Comparison of ENCODE assay signal across 11 cellular contexts in genomic region chr6:2845880-2846208, GRCh38. TPM values are rescaled to one million over a fixed set of nuclear protein-coding genes. Genes with fewer than 3 reads are reported as not detected.
DNase-seq lines count a peak whose midpoint lies in the region; ATAC-seq, FAIRE-seq and TF ChIP-seq lines count a peak whose summit lies in the region.
"Had no signal": no experiment of that assay in that cellular context is flagged by ENCODE, and none has a peak within 500 bp of the region (broad histone marks: within the 10 kb centered on the region; RNA-seq: fewer than 3 reads in every experiment).

No MANE protein-coding gene starts in this region.

- H3K4me1 ChIP-seq in SJSA1 (replicated peaks) = peaks cover 51% of the 10 kb centered on the region
- H3K4me1 ChIP-seq in endothelial cell of umbilical vein (ENCODE audit: control insufficient read depth, extremely low read depth, insufficient read depth, low read length) = peaks cover 29% of the 10 kb centered on the region

- peak overlapping the region; percentile 63 for H3K4me3 Mint-ChIP-seq in activated CD8-positive, alpha-beta memory T cell treated with anti-CD3 and anti-CD28 coated beads, Interleukin-2, amount 10 ng/mL, durations not matched to agents 7 days and 5 days
- peak overlapping the region; percentile 56 to 60 for H3K4me3 Mint-ChIP-seq in stimulated activated naive B cell treated with anti-CD40 and anti-IgM and Interleukin-4, amounts not matched to agents 10 μg/mL and 1 μg/mL and 100 μg/mL, for 72 hours

- peak overlapping the region; percentile 87 for H3K9ac ChIP-seq in endothelial cell of umbilical vein (replicated peaks; ENCODE audit: extremely low read depth, insufficient read depth, low read length)

- no peaks in the 10 kb centered on the region for H3K79me2 ChIP-seq in endothelial cell of umbilical vein (ENCODE audit: control insufficient read depth, insufficient read depth, low read length)

- no peaks in the 10 kb centered on the region for H3K9me3 Mint-ChIP-seq in activated CD8-positive, alpha-beta memory T cell treated with anti-CD3 and anti-CD28 coated beads, Interleukin-2, amount 10 ng/mL, durations not matched to agents 7 days and 5 days (ENCODE audit: low read depth)
- peaks cover 4% of the 10 kb centered on the region in 2 donors for H3K9me3 Mint-ChIP-seq in stimulated activated naive B cell treated with anti-CD40 and anti-IgM and Interleukin-4, amounts not matched to agents 10 μg/mL and 1 μg/mL and 100 μg/mL, for 72 hours
- H3K9me3 Mint-ChIP-seq: neural crest cell had no signal

- dilution Hi-C loops in endothelial cell of umbilical vein (cut with MboI; ENCODE audit: extremely low pct_ligation_motif_present, low sequenced_read_pairs) = no loop called here

- H3K27me3 Mint-ChIP-seq in activated CD8-positive, alpha-beta memory T cell treated with anti-CD3 and anti-CD28 coated beads, Interleukin-2, amount 10 ng/mL, durations not matched to agents 7 days and 5 days = no peaks in the 10 kb centered on the region
- H3K27me3 Mint-ChIP-seq in stimulated activated naive B cell treated with anti-CD40 and anti-IgM and Interleukin-4, amounts not matched to agents 10 μg/mL and 1 μg/mL and 100 μg/mL, for 72 hours = no peaks in the 10 kb centered on the region

- no peak for FAIRE-seq in endothelial cell of umbilical vein (lab: Jason Lieb, UNC)

- no peak for TF ChIP-seq POLR2A in endothelial cell of umbilical vein (IDR thresholded peaks at IDR 0.05; ENCODE audit: low read depth, low read length)

- no peak for ATAC-seq in activated CD8-positive, alpha-beta memory T cell treated with anti-CD3 and anti-CD28 coated beads, Interleukin-2, amount 10 ng/mL, durations not matched to agents 7 days and 5 days
- no peak for ATAC-seq in stimulated activated naive B cell treated with anti-CD40 and anti-IgM and Interleukin-4, amounts not matched to agents 10 μg/mL and 1 μg/mL and 100 μg/mL, for 72 hours (replicated peaks)

- H2AFZ ChIP-seq in endothelial cell of umbilical vein (ENCODE audit: low read depth, low read length) = no peak overlapping the region

- H3K4me1 Mint-ChIP-seq in activated CD8-positive, alpha-beta memory T cell treated with anti-CD3 and anti-CD28 coated beads, Interleukin-2, amount 10 ng/mL, durations not matched to agents 7 days and 5 days = peaks cover 60% of the 10 kb centered on the region
- peaks cover 38 to 70% of the 10 kb centered on the region in 2 donors for H3K4me1 Mint-ChIP-seq in stimulated activated naive B cell treated with anti-CD40 and anti-IgM and Interleukin-4, amounts not matched to agents 10 μg/mL and 1 μg/mL and 100 μg/mL, for 72 hours

- intact Hi-C loops in endothelial cell of umbilical vein (cut with micrococcal nuclease) = loop anchor here (1.0 to 2.0 kb wide), 9 partner anchors 8 to 207 kb away; partner anchors contain the start of gene SERPINB9

- H3K27ac ChIP-seq in SJSA1 = peak overlapping the region; percentile 87
- H3K27ac ChIP-seq in endothelial cell of umbilical vein (ENCODE audit: insufficient read depth, low read depth, low read length) = no peak overlapping the region
- H3K27ac ChIP-seq: VCaP had no signal

- peak overlapping the region; percentile 78 for H3K27ac Mint-ChIP-seq in activated CD8-positive, alpha-beta memory T cell treated with anti-CD3 and anti-CD28 coated beads, Interleukin-2, amount 10 ng/mL, durations not matched to agents 7 days and 5 days
- H3K27ac Mint-ChIP-seq in stimulated activated naive B cell treated with anti-CD40 and anti-IgM and Interleukin-4, amounts not matched to agents 10 μg/mL and 1 μg/mL and 100 μg/mL, for 72 hours = peak overlapping the region; percentile 88

- no peaks in the 10 kb centered on the region for H3K9me3 ChIP-seq in SJSA1 (replicated peaks)
- no peaks in the 10 kb centered on the region for H3K9me3 ChIP-seq in endothelial cell of umbilical vein (replicated peaks; ENCODE audit: control insufficient read depth, insufficient read depth, low read length)
- H3K9me3 ChIP-seq: testis had no signal

- no peak for DNase-seq in activated CD8-positive, alpha-beta memory T cell treated with anti-CD3 and anti-CD28 coated beads, Interleukin-2, amount 10 ng/mL, durations not matched to agents 7 days and 5 days
- DNase-seq in activated CD8-positive, alpha-beta memory T cell treated with anti-CD3 and anti-CD28 coated beads, Interleukin-2, amount 50 U/mL, for 4 hours = no peak
- DNase-seq in SJSA1 (ENCODE audit: low read depth in 1 of 2, low spot score in 2 of 2) (no peak), endothelial cell of umbilical vein (ENCODE audit: low read depth, low spot score) (no peak), DMS53 (lab: John Stamatoyannopoulos, UW) (no peak), NCI-H2081 (lab: John Stamatoyannopoulos, UW) (no peak)
- no peak for DNase-seq in stimulated activated naive B cell treated with anti-CD40 and anti-IgM and Interleukin-4, amounts not matched to agents 10 μg/mL and 1 μg/mL and 100 μg/mL, for 72 hours
- DNase-seq in stimulated activated CD4-positive, alpha-beta T cell treated with anti-CD3 and anti-CD28 coated beads, Interleukin-15, amount 100 ng/mL, for 24 hours = no peak

- BruUV-seq in endothelial cell of umbilical vein (replicated peaks; lab: Mats Ljungman, UMichigan) = no TSS peak

- POLR2A ChIA-PET in endothelial cell of umbilical vein (lab: Charles Lee) = interaction anchor here (1.0 to 1.6 kb wide), 4 partner anchors 55 to 57 kb away, joined by 3 to 7 read pairs (median 3); partner anchors contain the start of gene SERPINB9

- CTCF ChIA-PET in activated CD8-positive, alpha-beta memory T cell treated with anti-CD3 and anti-CD28 coated beads, Interleukin-2, amount 10 ng/mL, durations not matched to agents 7 days and 5 days (lab: Charles Lee) = interaction anchor here (0.7 to 6.9 kb wide), 38 partner anchors 9 to 218 kb away, joined by 3 to 115 read pairs (median 6); partner anchors contain the start of genes NQO2 and SERPINB9
- CTCF ChIA-PET in endothelial cell of umbilical vein (lab: Charles Lee) = interaction anchor here (0.8 to 11.2 kb wide), 38 partner anchors 9 to 151 kb away, joined by 3 to 262 read pairs (median 9); partner anchors contain the start of genes MYLK4, SERPINB9 and WRNIP1

- H3K4me2 ChIP-seq in endothelial cell of umbilical vein (ENCODE audit: insufficient read depth, low read length) = no peak overlapping the region

- H3K4me3 ChIP-seq in SJSA1 (no peak overlapping the region; the same call in 1 of the 2 replicates), endothelial cell of umbilical vein (replicated peaks in 1 of 3; ENCODE audit: insufficient read depth in 1 of 3, low read depth in 1 of 3, low read length in 3 of 3) (no peak overlapping the region)
- H3K4me3 ChIP-seq: testis had no signal

- no peaks in the 10 kb centered on the region for H3K9me1 ChIP-seq in endothelial cell of umbilical vein (replicated peaks; ENCODE audit: control insufficient read depth, extremely low read depth, insufficient read depth, low read length)

- H4K20me1 ChIP-seq in endothelial cell of umbilical vein (replicated peaks; ENCODE audit: control insufficient read depth, extremely low read depth, insufficient read depth, low read length) = no peaks in the 10 kb centered on the region

- no peak for TF ChIP-seq CTCF in endothelial cell of umbilical vein (IDR thresholded peaks at IDR 0.05; ENCODE audit: extremely low read depth in 1 of 2, insufficient read depth in 1 of 2, low read depth in 1 of 2, low read length in 2 of 2)

- no peaks in the 10 kb centered on the region for H3K36me3 Mint-ChIP-seq in activated CD8-positive, alpha-beta memory T cell treated with anti-CD3 and anti-CD28 coated beads, Interleukin-2, amount 10 ng/mL, durations not matched to agents 7 days and 5 days
- H3K36me3 Mint-ChIP-seq in stimulated activated naive B cell treated with anti-CD40 and anti-IgM and Interleukin-4, amounts not matched to agents 10 μg/mL and 1 μg/mL and 100 μg/mL, for 72 hours = peaks cover 7 to 9% of the 10 kb centered on the region in 2 donors

- H3K36me3 ChIP-seq in SJSA1 = no peaks in the 10 kb centered on the region
- H3K36me3 ChIP-seq in endothelial cell of umbilical vein (ENCODE audit: control insufficient read depth in 2 of 2, extremely low read depth in 1 of 2, insufficient read depth in 2 of 2, low read length in 2 of 2) = no peaks in the 10 kb centered on the region

- no peaks in the 10 kb centered on the region for H3K27me3 ChIP-seq in SJSA1 (replicated peaks)
- no peaks in the 10 kb centered on the region for H3K27me3 ChIP-seq in endothelial cell of umbilical vein (ENCODE audit: control insufficient read depth in 2 of 2, insufficient read depth in 2 of 2, low read length in 2 of 2)
- H3K27me3 ChIP-seq: testis had no signal

TF ChIP-seq in endothelial cell of umbilical vein, 7 proteins besides CTCF, POLR2A, EP300 and RAD21 (continues in another document):
- TF ChIP-seq, protein P1, sequence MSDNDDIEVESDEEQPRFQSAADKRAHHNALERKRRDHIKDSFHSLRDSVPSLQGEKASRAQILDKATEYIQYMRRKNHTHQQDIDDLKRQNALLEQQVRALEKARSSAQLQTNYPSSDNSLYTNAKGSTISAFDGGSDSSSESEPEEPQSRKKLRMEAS (IDR thresholded peaks at IDR 0.05; ENCODE audit: insufficient read depth, insufficient read length) = no peak

RNA-seq across cellular contexts. Expression of gene SERPINB1, which starts 4.2 kb away (rescaled TPM):
- 10 to 100 TPM; 55.2 to 65.7 TPM for total RNA-seq in activated CD8-positive, alpha-beta memory T cell treated with anti-CD3 and anti-CD28 coated beads, Interleukin-2, amount 10 ng/mL, durations not matched to agents 7 days and 5 days
- 22.6 and 28.0 TPM in 2 replicates for total RNA-seq in SJSA1 (2014; rRNA removed; shearing (Covaris generic))
- total RNA-seq in endothelial cell of umbilical vein = 23.3 and 24.0 TPM in 2 replicates
- polyA plus RNA-seq in endothelial cell of umbilical vein = 5.9 and 6.7 TPM in 2 replicates
- 10.6 and 11.9 TPM in 2 replicates for polyA plus RNA-seq in endothelial cell of umbilical vein (2011; cell fraction: cytosol; rRNA removed)
- polyA plus RNA-seq in endothelial cell of umbilical vein (2011; cell fraction: nucleus; rRNA removed) = 5.7 and 9.4 TPM in 2 replicates
- polyA plus RNA-seq in endothelial cell of umbilical vein (2012) = 11.5 and 15.7 TPM in 2 replicates
- polyA minus RNA-seq in endothelial cell of umbilical vein = 5.7 and 6.0 TPM in 2 replicates
- 31.9 TPM for polyA minus RNA-seq in endothelial cell of umbilical vein (2011; cell fraction: cytosol; rRNA and poly(A)+ RNA removed)
- 3.5 and 5.7 TPM in 2 replicates for polyA minus RNA-seq in endothelial cell of umbilical vein (2011; cell fraction: nucleus; rRNA and poly(A)+ RNA removed)

RNA-seq across cellular contexts. Expression of gene SERPINB9, which starts 57.3 kb away (rescaled TPM):
- total RNA-seq in activated CD8-positive, alpha-beta memory T cell treated with anti-CD3 and anti-CD28 coated beads, Interleukin-2, amount 10 ng/mL, durations not matched to agents 7 days and 5 days = 10 to 100 TPM; 56.0 to 94.9 TPM
- 5.0 and 6.8 TPM in 2 replicates for total RNA-seq in SJSA1 (2014; rRNA removed; shearing (Covaris generic))
- 37.0 and 58.0 TPM in 2 replicates for total RNA-seq in endothelial cell of umbilical vein
- polyA plus RNA-seq in endothelial cell of umbilical vein = 47.3 and 51.6 TPM in 2 replicates
- polyA plus RNA-seq in endothelial cell of umbilical vein (2011; cell fraction: cytosol; rRNA removed) = 37.5 and 38.5 TPM in 2 replicates
- 32.0 and 44.9 TPM in 2 replicates for polyA plus RNA-seq in endothelial cell of umbilical vein (2011; cell fraction: nucleus; rRNA removed)
- polyA plus RNA-seq in endothelial cell of umbilical vein (2012) = 23.4 and 26.9 TPM in 2 replicates
- polyA minus RNA-seq in endothelial cell of umbilical vein = 94.7 and 96.7 TPM in 2 replicates
- polyA minus RNA-seq in endothelial cell of umbilical vein (2011; cell fraction: cytosol; rRNA and poly(A)+ RNA removed) = not detected
- 25.6 and 46.0 TPM in 2 replicates for polyA minus RNA-seq in endothelial cell of umbilical vein (2011; cell fraction: nucleus; rRNA and poly(A)+ RNA removed)
